8 cellular contexts compared by ENCODE assay signal in genomic region chr9:125361837-125362531, GRCh38.
DNase-seq lines count a peak whose midpoint lies in the region; ATAC-seq and TF ChIP-seq lines count a peak whose summit lies in the region.
"Had no signal": no experiment of that assay in that cellular context is flagged by ENCODE, and none has a peak within 500 bp of the region (broad histone marks: within the 10 kb centered on the region; RNA-seq: fewer than 3 reads in every experiment).

No MANE protein-coding gene starts in this region.

- H3K27ac Mint-ChIP-seq in naive thymus-derived CD8-positive, alpha-beta T cell: peak overlapping the region in 9 of 10 donors; percentile 17 to 69 (median 39)

- H3K4me3 Mint-ChIP-seq in naive thymus-derived CD8-positive, alpha-beta T cell: peak overlapping the region in 1 of 10 donors; percentile 11

- no peaks in the 10 kb centered on the region for H3K9me3 Mint-ChIP-seq in naive thymus-derived CD8-positive, alpha-beta T cell

- H3K27me3 Mint-ChIP-seq in naive thymus-derived CD8-positive, alpha-beta T cell: no peaks in the 10 kb centered on the region

- ATAC-seq in naive thymus-derived CD8-positive, alpha-beta T cell: peak in 1 of 2 donors; percentile 90
- ATAC-seq in GM19397 (IDR thresholded peaks at IDR 0.05; ENCODE audit: unreplicated experiment): no peak

- in situ Hi-C loops in astrocyte of the spinal cord (cut with HindIII; ENCODE audit: low sequenced_read_pairs): no loop called here

- peak; percentile 43 for DNase-seq in ELR (ENCODE audit: low read depth)
- peak; percentile 39 for DNase-seq in LHCN-M2 (ENCODE audit: low read depth)
- DNase-seq in astrocyte of the spinal cord (ENCODE audit: low read depth, low spot score): peak; percentile 16
- peak in 5 of 10 donors; percentile 6 to 30 (median 23) for DNase-seq in naive thymus-derived CD8-positive, alpha-beta T cell
- no peak for DNase-seq in NCI-H187 (lab: John Stamatoyannopoulos, UW)
- DNase-seq in NCI-H345 (lab: John Stamatoyannopoulos, UW): no peak

- peaks cover 0 to 92% (median 6%) of the 10 kb centered on the region in 3 donors for H3K36me3 Mint-ChIP-seq in naive thymus-derived CD8-positive, alpha-beta T cell

- TF ChIP-seq CTCF in astrocyte of the spinal cord (IDR thresholded peaks at IDR 0.05; ENCODE audit: low read depth, low read length): peak; percentile 44

- POLR2A ChIA-PET in naive thymus-derived CD8-positive, alpha-beta T cell (lab: Charles Lee): interaction anchor here (0.6 to 0.9 kb wide), 3 partner anchors 10 to 111 kb away, joined by 3 to 4 read pairs (median 3); no protein-coding TSS in a partner anchor

- H3K4me1 Mint-ChIP-seq in naive thymus-derived CD8-positive, alpha-beta T cell: peaks cover 2 to 16% (median 10%) of the 10 kb centered on the region in 4 donors

- no peak overlapping the region for H3K4me3 ChIP-seq in astrocyte of the spinal cord (ENCODE audit: low read depth, low read length)
- H3K4me3 ChIP-seq: skin epidermis had no signal

Comparison
In these comparisons a context has a peak if more than half of its experiments do, and no peak if none do; other contexts are left out.
1. DNase-seq: peak in ELR (single experiment), LHCN-M2 (single experiment) and astrocyte of the spinal cord (single experiment); none in NCI-H187 (0 of 2) and NCI-H345 (single experiment).